In the genomic region with DNA sequence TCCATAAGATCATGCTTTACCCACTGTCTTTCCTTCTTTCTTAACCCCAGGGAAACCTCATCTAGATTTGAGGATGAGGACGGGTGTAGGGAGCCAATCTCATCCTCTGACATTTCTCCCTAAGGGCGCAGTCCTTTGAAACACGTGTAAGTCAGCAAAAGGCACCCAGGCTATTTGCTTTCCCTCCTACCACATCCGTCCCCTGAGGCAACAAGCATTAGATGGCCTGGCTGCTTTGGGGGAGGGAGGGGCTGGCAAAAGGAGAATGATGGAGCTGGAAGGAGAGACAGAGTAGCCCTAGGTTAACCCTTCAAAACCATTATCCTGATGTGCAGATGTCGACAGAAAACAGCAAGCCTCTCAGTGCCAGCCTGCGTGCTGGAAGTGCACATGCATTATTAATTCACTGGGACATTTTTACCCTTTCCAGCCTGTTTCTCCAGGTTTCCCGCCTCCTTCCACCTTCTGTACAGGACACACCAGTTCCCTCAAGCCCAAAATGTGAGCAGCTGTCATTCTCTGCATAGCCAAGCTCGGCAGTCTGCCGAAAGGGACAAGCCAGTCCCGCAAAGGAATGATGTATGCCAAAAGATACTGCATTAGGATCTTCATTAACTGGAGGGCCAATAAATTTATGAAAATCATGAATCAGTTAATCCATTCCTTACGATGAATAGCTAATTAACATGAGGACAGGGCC, we compare ENCODE assay signal across 8 cellular contexts.
DNase-seq lines count a peak whose midpoint lies in the region; ATAC-seq and TF ChIP-seq lines count a peak whose summit lies in the region.

No MANE protein-coding gene starts in this region.

- 64 to 77% (median 73%) methylated on average over 11 of the region's 11 CpGs for WGBS in stomach, 5 donors

- TF ChIP-seq CTCF in OCI-LY7 (conservative IDR thresholded peaks at IDR 0.05; ENCODE audit: low read length) (no peak), fibroblast of lung (conservative IDR thresholded peaks at IDR 0.05 in 1 of 2, IDR thresholded peaks at IDR 0.05 in 1 of 2; ENCODE audit: low read depth in 1 of 2, low read length in 2 of 2) (no peak), stomach (IDR thresholded peaks at IDR 0.05) (no peak)

- H3K9ac ChIP-seq in fibroblast of lung (ENCODE audit: insufficient read depth, low read length) = no peak overlapping the region

- no peaks in the 10 kb centered on the region for H3K36me3 ChIP-seq in OCI-LY7 (ENCODE audit: insufficient read depth, low read length)
- no peaks in the 10 kb centered on the region for H3K36me3 ChIP-seq in fibroblast of lung (ENCODE audit: control insufficient read depth, insufficient read depth, low read length)
- no peaks in the 10 kb centered on the region for H3K36me3 ChIP-seq in stomach

- ATAC-seq in HG03280 (IDR thresholded peaks at IDR 0.05; ENCODE audit: unreplicated experiment) (no peak), HG03175 (IDR thresholded peaks at IDR 0.05; ENCODE audit: unreplicated experiment) (no peak)

- peak overlapping the region; percentile 75 for H3K27ac ChIP-seq in OCI-LY7 (ENCODE audit: low read depth, low read length, poor library complexity, severe bottlenecking)
- H3K27ac ChIP-seq in fibroblast of lung (ENCODE audit: insufficient read depth, low read length) = peak overlapping the region; percentile 61
- H3K27ac ChIP-seq in stomach = no peak overlapping the region

- BruUV-seq in OCI-LY7 (replicated peaks; lab: Mats Ljungman, UMichigan) = no TSS peak

- TF ChIP-seq EP300 in stomach (IDR thresholded peaks at IDR 0.05) = no peak

- POLR2A ChIA-PET in OCI-LY7 (lab: Charles Lee) = interaction anchor here (0.5 to 0.9 kb wide), 7 partner anchors 9 to 868 kb away, joined by 3 to 4 read pairs (median 3); no protein-coding TSS in a partner anchor

- CTCF ChIA-PET in OCI-LY7 (lab: Charles Lee; ENCODE audit: unreplicated experiment) = no interaction called here

- H3K79me2 ChIP-seq in OCI-LY7 (ENCODE audit: insufficient read depth, low read depth, low read length) (no peaks in the 10 kb centered on the region), fibroblast of lung (ENCODE audit: control insufficient read depth, insufficient read depth, low read length) (no peaks in the 10 kb centered on the region)

- TF ChIP-seq POLR2A in stomach (IDR thresholded peaks at IDR 0.05) = no peak

- H3K9me2 ChIP-seq in OCI-LY7 (ENCODE audit: insufficient read depth, low read length) = no peaks in the 10 kb centered on the region

- H3K4me1 ChIP-seq in OCI-LY7 (ENCODE audit: insufficient read depth, low read length, poor library complexity, severe bottlenecking) (peaks cover 93% of the 10 kb centered on the region), fibroblast of lung (ENCODE audit: control insufficient read depth, extremely low read depth, insufficient read depth, low read length) (peaks cover 4% of the 10 kb centered on the region), stomach (peaks cover 8 to 16% (median 12%) of the 10 kb centered on the region in 4 donors)

- H3K4me2 ChIP-seq in OCI-LY7 (ENCODE audit: low read length) (peak overlapping the region; percentile 71), fibroblast of lung (ENCODE audit: extremely low read depth, insufficient read depth, low read length) (no peak overlapping the region)

- H3K4me3 ChIP-seq in OCI-LY7 (ENCODE audit: low read depth, low read length, poor library complexity, severe bottlenecking) = peak overlapping the region; percentile 22
- no peak overlapping the region for H3K4me3 ChIP-seq in fibroblast of lung (replicated peaks in 1 of 4; ENCODE audit: control extremely low read depth in 1 of 4, insufficient read depth in 1 of 4, low read depth in 3 of 4, low read length in 4 of 4)
- no peak overlapping the region for H3K4me3 ChIP-seq in stomach

- H4K20me1 ChIP-seq in OCI-LY7 (ENCODE audit: insufficient read depth, low read length) (no peaks in the 10 kb centered on the region), fibroblast of lung (ENCODE audit: control insufficient read depth, extremely low read depth, insufficient read depth, low read length) (no peaks in the 10 kb centered on the region)

- no peaks in the 10 kb centered on the region for H3K27me3 ChIP-seq in fibroblast of lung (ENCODE audit: control insufficient read depth, insufficient read depth, low read length)
- H3K27me3 ChIP-seq in stomach = no peaks in the 10 kb centered on the region

- H2AFZ ChIP-seq in OCI-LY7 (ENCODE audit: low read length) (0 out of 2 replicates have a peak overlapping the region, but pooled peaks have one; percentile 10), fibroblast of lung (ENCODE audit: low read length) (peak overlapping the region; percentile 36)

- intact Hi-C loops in OCI-LY7 (cut with micrococcal nuclease; ENCODE audit: unreplicated experiment) = loop anchor here (1.0 to 5.0 kb wide), 6 partner anchors 65 to 583 kb away; a partner anchor contains a TSS
- intact Hi-C loops in stomach (cut with DNase I; ENCODE audit: low total_unique reads) = no loop called here

- DNase-seq in AG08395 (ENCODE audit: low spot score) (peak; percentile 20), EL (peak; percentile 93), OCI-LY7 (ENCODE audit: low spot score) (peak; percentile 60), fibroblast of lung (ENCODE audit: low read depth in 2 of 2) (no peak), stomach (no peak), hepatic stellate cell (ENCODE audit: low spot score) (no peak)

- H3K9me3 ChIP-seq in OCI-LY7 (ENCODE audit: low read length) (no peaks in the 10 kb centered on the region), fibroblast of lung (ENCODE audit: control insufficient read depth, insufficient read depth, low read depth, low read length) (no peaks in the 10 kb centered on the region), stomach (no peaks in the 10 kb centered on the region)

Comparison
In these comparisons a context has a peak if more than half of its experiments do, and no peak if none do; other contexts are left out.
1. DNase-seq: peak in AG08395 (single experiment), EL (single experiment) and OCI-LY7 (single experiment); none in fibroblast of lung (0 of 2), stomach (single experiment) and hepatic stellate cell (single experiment).
2. H3K27ac ChIP-seq: peak in OCI-LY7 (single experiment) and fibroblast of lung (single experiment); none in stomach (0 of 5).